In the genomic region with DNA sequence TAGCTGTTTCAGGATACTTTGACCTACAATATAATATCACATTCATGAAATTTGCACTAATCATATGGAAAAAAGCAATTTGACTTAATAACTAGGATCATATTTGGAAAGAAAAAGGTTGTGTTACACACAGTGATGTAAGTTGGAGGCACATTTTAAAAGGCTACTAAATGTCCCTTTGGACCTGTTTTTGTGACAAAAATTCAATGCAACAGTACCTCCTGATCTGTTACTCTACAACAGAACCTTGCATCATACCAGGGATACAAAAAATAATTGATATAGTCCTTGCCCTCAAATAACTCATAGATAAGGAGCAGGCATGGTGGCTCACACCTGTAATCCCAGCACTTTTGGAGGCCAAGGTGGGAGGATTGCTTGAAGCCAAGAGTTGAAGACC, we compare ENCODE assay signal across 20 cellular contexts.
DNase-seq lines count a peak whose midpoint lies in the region; ATAC-seq, FAIRE-seq and TF ChIP-seq lines count a peak whose summit lies in the region.
"Had no signal": no experiment of that assay in that cellular context is flagged by ENCODE, and none has a peak within 500 bp of the region (broad histone marks: within the 10 kb centered on the region; RNA-seq: fewer than 3 reads in every experiment).

No MANE protein-coding gene starts in this region.

- TF ChIP-seq RAD21 in A549 (conservative IDR thresholded peaks at IDR 0.05 in 1 of 2, IDR thresholded peaks at IDR 0.05 in 1 of 2) (no peak), HepG2 (CRISPR knock-in tag; IDR thresholded peaks at IDR 0.05) (no peak)

- FAIRE-seq in A549 (lab: Jason Lieb, UNC) (no peak), HepG2 (lab: Jason Lieb, UNC) (no peak)
- FAIRE-seq: D721Med, G401.6, GM12891, GM19239 had no signal

- no TSS peak for BruUV-seq in HepG2 (replicated peaks; lab: Mats Ljungman, UMichigan)

- DNase-seq in A549 (ENCODE audit: low read depth in 1 of 2, low spot score in 1 of 2) (no peak), HepG2 (ENCODE audit: low spot score) (no peak), right lobe of liver (no peak), substantia nigra (lab: John Stamatoyannopoulos, UW) (no peak), transverse colon (no peak)
- DNase-seq: ACHN; BE2C; C1 segment of cervical spinal cord; Caco-2; Calu3; CD4-positive, alpha-beta memory T cell; CD4-positive, CD25-positive, alpha-beta regulatory T cell; DMS79 treated with DMSO at 0.1 percent for 48 hours; GF-D8 had no signal

- no peak for TF ChIP-seq POLR2A in A549 (IDR thresholded peaks at IDR 0.05; ENCODE audit: low read length)
- TF ChIP-seq POLR2A in HepG2 (IDR thresholded peaks at IDR 0.05; ENCODE audit: insufficient read depth in 1 of 2, low read depth in 2 of 2, low read length in 2 of 2) = no peak
- peak; percentile 20 for TF ChIP-seq POLR2A in right lobe of liver (IDR thresholded peaks at IDR 0.05)
- no peak for TF ChIP-seq POLR2A in transverse colon (IDR thresholded peaks at IDR 0.05)

- H3K9ac ChIP-seq in HepG2 (ENCODE audit: insufficient read depth, low read depth, low read length) = no peak overlapping the region
- H3K9ac ChIP-seq: BLaER1 had no signal

- no peaks in the 10 kb centered on the region for H3K27me3 ChIP-seq in HepG2 (ENCODE audit: control insufficient read depth in 1 of 2, insufficient read depth in 2 of 2, low read length in 2 of 2)
- H3K27me3 ChIP-seq in right lobe of liver = no peaks in the 10 kb centered on the region
- no peaks in the 10 kb centered on the region for H3K27me3 ChIP-seq in transverse colon
- H3K27me3 ChIP-seq: BE2C, BLaER1 had no signal

- H3K4me2 ChIP-seq in A549 (no peak overlapping the region), HepG2 (ENCODE audit: low read depth, low read length) (no peak overlapping the region)
- H3K4me2 ChIP-seq: BLaER1 had no signal

- intact Hi-C loops in HepG2 (cut with micrococcal nuclease; ENCODE audit: unreplicated experiment) (loop anchor here (10.0 kb wide), 1 partner anchor 217 kb away; a partner anchor contains a TSS), right lobe of liver (cut with DNase I) (no loop called here), transverse colon (cut with DNase I; ENCODE audit: low total_unique reads) (no loop called here)

- no peak overlapping the region for H3K4me3 ChIP-seq in A549
- no peak overlapping the region for H3K4me3 ChIP-seq in HepG2 (replicated peaks in 1 of 3; ENCODE audit: insufficient read depth in 1 of 3, low read depth in 2 of 3, low read length in 3 of 3)
- no peak overlapping the region for H3K4me3 ChIP-seq in right lobe of liver
- no peak overlapping the region for H3K4me3 ChIP-seq in transverse colon
- H3K4me3 ChIP-seq: BLaER1 had no signal

- H2AFZ ChIP-seq in HepG2 (ENCODE audit: low read length) = no peak overlapping the region

- POLR2A ChIA-PET in A549 (lab: Yijun Ruan, JAX) = no interaction called here
- POLR2A ChIA-PET in HepG2 (lab: Yijun Ruan, JAX) = interaction anchor here (2.6 kb wide), 1 partner anchor 8 kb away, joined by 75 read pairs; no protein-coding TSS in a partner anchor

- TF ChIP-seq CTCF in A549 (IDR thresholded peaks at IDR 0.05) (no peak), HepG2 (CRISPR knock-in tag; IDR thresholded peaks at IDR 0.05) (no peak), right lobe of liver (IDR thresholded peaks at IDR 0.05) (no peak), transverse colon (IDR thresholded peaks at IDR 0.05) (no peak)

- no peak for TF ChIP-seq EP300 in A549 (IDR thresholded peaks at IDR 0.05)
- no peak for TF ChIP-seq EP300 in HepG2 (IDR thresholded peaks at IDR 0.05; ENCODE audit: low read depth in 2 of 2, low read length in 2 of 2)
- TF ChIP-seq EP300 in HepG2 (CRISPR knock-in tag; IDR thresholded peaks at IDR 0.05; ENCODE audit: borderline replicate concordance) = no peak
- no peak for TF ChIP-seq EP300 in transverse colon (IDR thresholded peaks at IDR 0.05; ENCODE audit: low read depth)

- in situ Hi-C loops in HepG2 (cut with HindIII; ENCODE audit: extremely low pct_ligation_motif_present, low pct_unique_long_range_greater_than_20kb) (loop anchor here (5.0 kb wide), 1 partner anchor 125 kb away; no protein-coding TSS in a partner anchor), transverse colon (cut with MboI; ENCODE audit: low pct_ligation_motif_present in 1 of 4, low pct_unique_long_range_greater_than_20kb in 1 of 4, low sequenced_read_pairs in 3 of 4) (loop anchor here in 3 of 4 donors (25.0 kb wide), 2 partner anchors 605 to 705 kb away; no protein-coding TSS in a partner anchor)

- H3K79me2 ChIP-seq in HepG2 (ENCODE audit: insufficient read depth, low read length) = no peaks in the 10 kb centered on the region

- ATAC-seq in A549 (no peak), HepG2 (no peak), right lobe of liver (peak; percentile 33 to 68 (median 54))

- peaks cover 0 to 2% of the 10 kb centered on the region in 2 experiments; a peak in 4 of 5 replicates for H3K36me3 ChIP-seq in HepG2 (replicated peaks in 1 of 2; ENCODE audit: control insufficient read depth in 1 of 2, insufficient read depth in 2 of 2, low read length in 2 of 2)
- no peaks in the 10 kb centered on the region for H3K36me3 ChIP-seq in right lobe of liver
- H3K36me3 ChIP-seq in transverse colon = no peaks in the 10 kb centered on the region
- H3K36me3 ChIP-seq: BE2C, BLaER1 had no signal

- H4K20me1 ChIP-seq in HepG2 (ENCODE audit: insufficient read depth, low read length) = no peaks in the 10 kb centered on the region
- H4K20me1 ChIP-seq: BLaER1 had no signal

- no peaks in the 10 kb centered on the region for H3K9me3 ChIP-seq in A549
- H3K9me3 ChIP-seq in HepG2 (ENCODE audit: low read length) = no peaks in the 10 kb centered on the region
- H3K9me3 ChIP-seq in right lobe of liver = no peaks in the 10 kb centered on the region
- H3K9me3 ChIP-seq in transverse colon = no peaks in the 10 kb centered on the region
- H3K9me3 ChIP-seq: BE2C, BLaER1, Caco-2 had no signal

- H3K4me1 ChIP-seq in A549 = peaks cover 32% of the 10 kb centered on the region
- H3K4me1 ChIP-seq in HepG2 (ENCODE audit: insufficient read depth, low read length) = peaks cover 77% of the 10 kb centered on the region
- peaks cover 0 to 50% (median 14%) of the 10 kb centered on the region in 4 donors for H3K4me1 ChIP-seq in right lobe of liver
- no peaks in the 10 kb centered on the region for H3K4me1 ChIP-seq in transverse colon
- H3K4me1 ChIP-seq: BE2C, BLaER1 had no signal

- CTCF ChIA-PET in A549 (lab: Yijun Ruan, JAX) (interaction anchor here (0.8 to 2.9 kb wide), 2 partner anchors 58 to 70 kb away, joined by 3 to 38 read pairs; no protein-coding TSS in a partner anchor), HepG2 (lab: Yijun Ruan, JAX; ENCODE audit: low intra/inter-chr PET ratio, low total read pairs) (interaction anchor here (4.6 kb wide), 1 partner anchor 69 kb away, joined by 65 read pairs; no protein-coding TSS in a partner anchor)

- peak overlapping the region; percentile 82 to 84 for H3K27ac ChIP-seq in A549
- peak overlapping the region; percentile 87 for H3K27ac ChIP-seq in HepG2 (ENCODE audit: extremely low read length, insufficient read depth, low read length)
- peak overlapping the region; percentile 15 to 93 (median 91) for H3K27ac ChIP-seq in right lobe of liver
- no peak overlapping the region for H3K27ac ChIP-seq in substantia nigra (ENCODE audit: low read depth, low read length, poor library complexity, severe bottlenecking)
- no peak overlapping the region for H3K27ac ChIP-seq in transverse colon
- H3K27ac ChIP-seq: 22Rv1, BLaER1 had no signal

TF ChIP-seq in HepG2, 621 proteins besides CTCF, POLR2A, EP300 and RAD21 (continues in another document):
- no peak for TF ChIP-seq ZNF44 (CRISPR knock-in tag; IDR thresholded peaks at IDR 0.05)
- no peak for TF ChIP-seq ZNF761 (CRISPR knock-in tag; conservative IDR thresholded peaks at IDR 0.05)
- no peak for TF ChIP-seq ZNF10 (CRISPR knock-in tag; IDR thresholded peaks at IDR 0.05; ENCODE audit: borderline replicate concordance, low read depth)
- TF ChIP-seq NPAS2 (CRISPR knock-in tag; IDR thresholded peaks at IDR 0.05; ENCODE audit: borderline replicate concordance) = no peak
- TF ChIP-seq, protein P1, sequence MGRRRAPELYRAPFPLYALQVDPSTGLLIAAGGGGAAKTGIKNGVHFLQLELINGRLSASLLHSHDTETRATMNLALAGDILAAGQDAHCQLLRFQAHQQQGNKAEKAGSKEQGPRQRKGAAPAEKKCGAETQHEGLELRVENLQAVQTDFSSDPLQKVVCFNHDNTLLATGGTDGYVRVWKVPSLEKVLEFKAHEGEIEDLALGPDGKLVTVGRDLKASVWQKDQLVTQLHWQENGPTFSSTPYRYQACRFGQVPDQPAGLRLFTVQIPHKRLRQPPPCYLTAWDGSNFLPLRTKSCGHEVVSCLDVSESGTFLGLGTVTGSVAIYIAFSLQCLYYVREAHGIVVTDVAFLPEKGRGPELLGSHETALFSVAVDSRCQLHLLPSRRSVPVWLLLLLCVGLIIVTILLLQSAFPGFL (CRISPR knock-in tag; IDR thresholded peaks at IDR 0.05) = no peak
- TF ChIP-seq SUZ12 (IDR thresholded peaks at IDR 0.05; ENCODE audit: low read depth, low read length) = no peak
- TF ChIP-seq ZNF367 (CRISPR knock-in tag; IDR thresholded peaks at IDR 0.05; ENCODE audit: borderline replicate concordance) = no peak
- TF ChIP-seq, protein P2, sequence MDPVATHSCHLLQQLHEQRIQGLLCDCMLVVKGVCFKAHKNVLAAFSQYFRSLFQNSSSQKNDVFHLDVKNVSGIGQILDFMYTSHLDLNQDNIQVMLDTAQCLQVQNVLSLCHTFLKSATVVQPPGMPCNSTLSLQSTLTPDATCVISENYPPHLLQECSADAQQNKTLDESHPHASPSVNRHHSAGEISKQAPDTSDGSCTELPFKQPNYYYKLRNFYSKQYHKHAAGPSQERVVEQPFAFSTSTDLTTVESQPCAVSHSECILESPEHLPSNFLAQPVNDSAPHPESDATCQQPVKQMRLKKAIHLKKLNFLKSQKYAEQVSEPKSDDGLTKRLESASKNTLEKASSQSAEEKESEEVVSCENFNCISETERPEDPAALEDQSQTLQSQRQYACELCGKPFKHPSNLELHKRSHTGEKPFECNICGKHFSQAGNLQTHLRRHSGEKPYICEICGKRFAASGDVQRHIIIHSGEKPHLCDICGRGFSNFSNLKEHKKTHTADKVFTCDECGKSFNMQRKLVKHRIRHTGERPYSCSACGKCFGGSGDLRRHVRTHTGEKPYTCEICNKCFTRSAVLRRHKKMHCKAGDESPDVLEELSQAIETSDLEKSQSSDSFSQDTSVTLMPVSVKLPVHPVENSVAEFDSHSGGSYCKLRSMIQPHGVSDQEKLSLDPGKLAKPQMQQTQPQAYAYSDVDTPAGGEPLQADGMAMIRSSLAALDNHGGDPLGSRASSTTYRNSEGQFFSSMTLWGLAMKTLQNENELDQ (CRISPR knock-in tag; IDR thresholded peaks at IDR 0.05; ENCODE audit: borderline replicate concordance) = no peak

Comparison
In these comparisons a context has a peak if more than half of its experiments do, and no peak if none do; other contexts are left out.
1. ATAC-seq: peak in right lobe of liver (4 of 4); none in A549 (0 of 2) and HepG2 (single experiment).
2. H3K27ac ChIP-seq: peak in A549 (2 of 2), HepG2 (single experiment) and right lobe of liver (3 of 3); none in substantia nigra (single experiment) and transverse colon (0 of 4).